8 cellular contexts compared by ENCODE assay signal in genomic region chr13:48500652-48501197, GRCh38. TPM values are rescaled to one million over a fixed set of nuclear protein-coding genes. Genes with fewer than 3 reads are reported as not detected.
A peak's percentile ranks its signal among the peaks of the same experiment; 100 is the strongest.
DNase-seq lines count a peak whose midpoint lies in the region; ATAC-seq lines count a peak whose summit lies in the region.

No MANE protein-coding gene starts in this region.

- DNase-seq in DMS153 (lab: John Stamatoyannopoulos, UW): peak; percentile 25
- no peak for DNase-seq in DMS153 treated with DMSO at 0.1 percent for 48 hours (lab: John Stamatoyannopoulos, UW; ENCODE audit: unreplicated experiment)
- peak; percentile 27 for DNase-seq in activated CD4-positive, alpha-beta memory T cell treated with anti-CD3 and anti-CD28 coated beads for 36 hours
- peak; percentile 47 for DNase-seq in kidney tubule cell (ENCODE audit: low spot score)
- DNase-seq in stimulated activated CD4-positive, alpha-beta T cell treated with anti-CD3 and anti-CD28 coated beads, Interleukin-2, amount 100 ng/mL, for 24 hours: no peak
- DNase-seq in NCI-H82 (lab: John Stamatoyannopoulos, UW): no peak

- H3K36me3 Mint-ChIP-seq in activated CD4-positive, alpha-beta memory T cell treated with anti-CD3 and anti-CD28 coated beads for 36 hours: no peaks in the 10 kb centered on the region

- POLR2A ChIA-PET in activated CD4-positive, alpha-beta memory T cell treated with anti-CD3 and anti-CD28 coated beads for 36 hours (lab: Charles Lee): interaction anchor here (0.6 kb wide), 1 partner anchor 35 kb away, joined by 3 read pairs; no protein-coding TSS in a partner anchor

- no peaks in the 10 kb centered on the region for H3K9me3 Mint-ChIP-seq in activated CD4-positive, alpha-beta memory T cell treated with anti-CD3 and anti-CD28 coated beads for 36 hours

- H3K27me3 Mint-ChIP-seq in activated CD4-positive, alpha-beta memory T cell treated with anti-CD3 and anti-CD28 coated beads for 36 hours: no peaks in the 10 kb centered on the region

- H3K4me3 Mint-ChIP-seq in activated CD4-positive, alpha-beta memory T cell treated with anti-CD3 and anti-CD28 coated beads for 36 hours: no peak overlapping the region

- CTCF ChIA-PET in activated CD4-positive, alpha-beta memory T cell treated with anti-CD3 and anti-CD28 coated beads for 36 hours (lab: Charles Lee): no interaction called here

- peaks cover 44% of the 10 kb centered on the region for H3K4me1 Mint-ChIP-seq in activated CD4-positive, alpha-beta memory T cell treated with anti-CD3 and anti-CD28 coated beads for 36 hours (ENCODE audit: low read depth)

- intact Hi-C loops in activated CD4-positive, alpha-beta memory T cell treated with anti-CD3 and anti-CD28 coated beads for 36 hours (cut with micrococcal nuclease): no loop called here

- peak overlapping the region; percentile 23 for H3K27ac Mint-ChIP-seq in activated CD4-positive, alpha-beta memory T cell treated with anti-CD3 and anti-CD28 coated beads for 36 hours

- ATAC-seq in HG03378 (IDR thresholded peaks at IDR 0.05; ENCODE audit: unreplicated experiment) (peak; percentile 47), GM19324 (IDR thresholded peaks at IDR 0.05; ENCODE audit: low FRiP score, unreplicated experiment) (no peak)

RNA-seq across cellular contexts. Expression of gene RCBTB2, which starts 32.2 kb away (rescaled TPM):
- total RNA-seq in activated CD4-positive, alpha-beta memory T cell treated with anti-CD3 and anti-CD28 coated beads for 36 hours: 1 to 10 TPM; 1.5 to 1.8 TPM

Comparison
In these comparisons a context has a peak if more than half of its experiments do, and no peak if none do; other contexts are left out.
1. DNase-seq: peak in DMS153 (single experiment), activated CD4-positive, alpha-beta memory T cell treated with anti-CD3 and anti-CD28 coated beads for 36 hours (single experiment) and kidney tubule cell (single experiment); none in DMS153 treated with DMSO at 0.1 percent for 48 hours (single experiment), stimulated activated CD4-positive, alpha-beta T cell treated with anti-CD3 and anti-CD28 coated beads, Interleukin-2, amount 100 ng/mL, for 24 hours (0 of 2) and NCI-H82 (single experiment).